1 cellular context compared by ENCODE assay signal in the genomic region with DNA sequence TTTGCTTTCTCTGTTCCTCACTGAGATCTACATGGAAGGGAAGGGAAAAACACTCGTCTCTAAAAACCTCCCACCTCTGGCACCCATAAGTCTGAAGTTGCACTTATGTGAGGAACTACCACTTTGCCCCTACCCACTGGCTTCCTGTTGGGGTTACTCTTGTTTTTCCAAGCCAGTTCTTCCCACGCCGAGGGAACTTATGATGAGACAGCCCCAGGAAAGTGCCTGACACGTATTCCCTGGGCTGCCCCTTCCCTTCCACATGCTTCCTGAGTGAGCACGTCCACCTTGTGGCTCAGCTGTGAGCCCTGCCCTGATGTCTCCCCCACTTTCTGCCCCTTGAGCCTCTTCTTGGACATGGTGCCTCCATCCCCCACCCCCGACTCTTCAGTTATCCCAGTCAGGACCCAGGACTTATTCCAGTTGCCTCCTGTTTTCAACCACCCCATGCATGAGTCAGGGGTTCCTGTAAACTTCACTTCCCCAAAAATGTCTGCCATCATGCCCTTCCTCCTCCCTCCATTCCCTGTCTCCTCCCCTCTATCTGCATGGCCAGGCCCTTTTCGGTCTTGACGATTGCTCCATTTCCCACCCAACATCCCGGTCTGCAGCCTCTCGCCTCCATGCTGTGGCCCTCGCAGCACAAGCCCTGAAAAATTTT.
A peak's percentile ranks its signal among the peaks of the same experiment; 100 is the strongest.
TF ChIP-seq lines count a peak whose summit lies in the region.

No MANE protein-coding gene starts in this region.

TF ChIP-seq in K562, 482 proteins besides CTCF, POLR2A, EP300 and RAD21 (continued from another document):
- TF ChIP-seq, protein P1, sequence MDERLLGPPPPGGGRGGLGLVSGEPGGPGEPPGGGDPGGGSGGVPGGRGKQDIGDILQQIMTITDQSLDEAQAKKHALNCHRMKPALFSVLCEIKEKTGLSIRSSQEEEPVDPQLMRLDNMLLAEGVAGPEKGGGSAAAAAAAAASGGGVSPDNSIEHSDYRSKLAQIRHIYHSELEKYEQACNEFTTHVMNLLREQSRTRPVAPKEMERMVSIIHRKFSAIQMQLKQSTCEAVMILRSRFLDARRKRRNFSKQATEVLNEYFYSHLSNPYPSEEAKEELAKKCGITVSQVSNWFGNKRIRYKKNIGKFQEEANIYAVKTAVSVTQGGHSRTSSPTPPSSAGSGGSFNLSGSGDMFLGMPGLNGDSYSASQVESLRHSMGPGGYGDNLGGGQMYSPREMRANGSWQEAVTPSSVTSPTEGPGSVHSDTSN (CRISPR knock-in tag; IDR thresholded peaks at IDR 0.05; ENCODE audit: low read depth) = no peak
- TF ChIP-seq, protein P1 (tag; conservative IDR thresholded peaks at IDR 0.05; ENCODE audit: low read depth) = no peak
- TF ChIP-seq CBX1 (IDR thresholded peaks at IDR 0.05; ENCODE audit: low read depth) (peak; percentile 92), CCNT2 (IDR thresholded peaks at IDR 0.05; ENCODE audit: borderline replicate concordance, extremely low read depth, insufficient read length, low read depth, low read length) (no peak), PCBP1 (IDR thresholded peaks at IDR 0.05; ENCODE audit: low read depth, low read length, poor library complexity, severe bottlenecking) (no peak)
- TF ChIP-seq, protein P2, sequence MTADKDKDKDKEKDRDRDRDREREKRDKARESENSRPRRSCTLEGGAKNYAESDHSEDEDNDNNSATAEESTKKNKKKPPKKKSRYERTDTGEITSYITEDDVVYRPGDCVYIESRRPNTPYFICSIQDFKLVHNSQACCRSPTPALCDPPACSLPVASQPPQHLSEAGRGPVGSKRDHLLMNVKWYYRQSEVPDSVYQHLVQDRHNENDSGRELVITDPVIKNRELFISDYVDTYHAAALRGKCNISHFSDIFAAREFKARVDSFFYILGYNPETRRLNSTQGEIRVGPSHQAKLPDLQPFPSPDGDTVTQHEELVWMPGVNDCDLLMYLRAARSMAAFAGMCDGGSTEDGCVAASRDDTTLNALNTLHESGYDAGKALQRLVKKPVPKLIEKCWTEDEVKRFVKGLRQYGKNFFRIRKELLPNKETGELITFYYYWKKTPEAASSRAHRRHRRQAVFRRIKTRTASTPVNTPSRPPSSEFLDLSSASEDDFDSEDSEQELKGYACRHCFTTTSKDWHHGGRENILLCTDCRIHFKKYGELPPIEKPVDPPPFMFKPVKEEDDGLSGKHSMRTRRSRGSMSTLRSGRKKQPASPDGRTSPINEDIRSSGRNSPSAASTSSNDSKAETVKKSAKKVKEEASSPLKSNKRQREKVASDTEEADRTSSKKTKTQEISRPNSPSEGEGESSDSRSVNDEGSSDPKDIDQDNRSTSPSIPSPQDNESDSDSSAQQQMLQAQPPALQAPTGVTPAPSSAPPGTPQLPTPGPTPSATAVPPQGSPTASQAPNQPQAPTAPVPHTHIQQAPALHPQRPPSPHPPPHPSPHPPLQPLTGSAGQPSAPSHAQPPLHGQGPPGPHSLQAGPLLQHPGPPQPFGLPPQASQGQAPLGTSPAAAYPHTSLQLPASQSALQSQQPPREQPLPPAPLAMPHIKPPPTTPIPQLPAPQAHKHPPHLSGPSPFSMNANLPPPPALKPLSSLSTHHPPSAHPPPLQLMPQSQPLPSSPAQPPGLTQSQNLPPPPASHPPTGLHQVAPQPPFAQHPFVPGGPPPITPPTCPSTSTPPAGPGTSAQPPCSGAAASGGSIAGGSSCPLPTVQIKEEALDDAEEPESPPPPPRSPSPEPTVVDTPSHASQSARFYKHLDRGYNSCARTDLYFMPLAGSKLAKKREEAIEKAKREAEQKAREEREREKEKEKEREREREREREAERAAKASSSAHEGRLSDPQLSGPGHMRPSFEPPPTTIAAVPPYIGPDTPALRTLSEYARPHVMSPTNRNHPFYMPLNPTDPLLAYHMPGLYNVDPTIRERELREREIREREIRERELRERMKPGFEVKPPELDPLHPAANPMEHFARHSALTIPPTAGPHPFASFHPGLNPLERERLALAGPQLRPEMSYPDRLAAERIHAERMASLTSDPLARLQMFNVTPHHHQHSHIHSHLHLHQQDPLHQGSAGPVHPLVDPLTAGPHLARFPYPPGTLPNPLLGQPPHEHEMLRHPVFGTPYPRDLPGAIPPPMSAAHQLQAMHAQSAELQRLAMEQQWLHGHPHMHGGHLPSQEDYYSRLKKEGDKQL (CRISPR knock-in tag; IDR thresholded peaks at IDR 0.05; ENCODE audit: borderline replicate concordance) = no peak
- TF ChIP-seq, protein P3, sequence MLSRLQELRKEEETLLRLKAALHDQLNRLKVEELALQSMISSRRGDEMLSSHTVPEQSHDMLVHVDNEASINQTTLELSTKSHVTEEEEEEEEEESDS (CRISPR knock-in tag; IDR thresholded peaks at IDR 0.05) = peak; percentile 61
TF ChIP-seq in K562: peak in this region for 60.
